In the genomic region with DNA sequence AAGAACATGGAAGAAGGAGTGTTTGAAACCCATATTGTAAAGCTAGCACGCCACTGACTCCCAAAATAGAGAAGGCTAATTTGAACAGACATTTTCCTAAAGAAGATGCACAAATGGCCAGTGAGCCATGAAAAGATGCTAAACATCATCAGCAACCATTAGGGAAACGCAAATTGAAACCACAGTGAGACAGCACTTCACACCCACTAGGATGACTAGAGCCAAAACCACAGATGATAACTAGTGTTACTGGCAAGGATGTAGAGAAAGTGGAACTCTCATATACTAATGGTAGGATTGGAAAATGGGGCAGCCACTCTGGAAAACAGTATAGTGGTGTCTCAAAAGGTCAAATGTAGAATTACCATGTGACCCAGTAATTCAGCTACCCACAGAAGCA, we compare ENCODE assay signal across 1 cellular context.
TF ChIP-seq lines count a peak whose summit lies in the region.

No MANE protein-coding gene starts in this region.

TF ChIP-seq in K562, 482 proteins besides CTCF, POLR2A, EP300 and RAD21 (continued from another document):
- TF ChIP-seq CREM (IDR thresholded peaks at IDR 0.05; ENCODE audit: low read depth), result 0 out of 2 replicates have a peak, but pooled peaks have one; percentile 10
- TF ChIP-seq, protein P1, sequence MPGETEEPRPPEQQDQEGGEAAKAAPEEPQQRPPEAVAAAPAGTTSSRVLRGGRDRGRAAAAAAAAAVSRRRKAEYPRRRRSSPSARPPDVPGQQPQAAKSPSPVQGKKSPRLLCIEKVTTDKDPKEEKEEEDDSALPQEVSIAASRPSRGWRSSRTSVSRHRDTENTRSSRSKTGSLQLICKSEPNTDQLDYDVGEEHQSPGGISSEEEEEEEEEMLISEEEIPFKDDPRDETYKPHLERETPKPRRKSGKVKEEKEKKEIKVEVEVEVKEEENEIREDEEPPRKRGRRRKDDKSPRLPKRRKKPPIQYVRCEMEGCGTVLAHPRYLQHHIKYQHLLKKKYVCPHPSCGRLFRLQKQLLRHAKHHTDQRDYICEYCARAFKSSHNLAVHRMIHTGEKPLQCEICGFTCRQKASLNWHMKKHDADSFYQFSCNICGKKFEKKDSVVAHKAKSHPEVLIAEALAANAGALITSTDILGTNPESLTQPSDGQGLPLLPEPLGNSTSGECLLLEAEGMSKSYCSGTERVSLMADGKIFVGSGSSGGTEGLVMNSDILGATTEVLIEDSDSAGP (CRISPR knock-in tag; IDR thresholded peaks at IDR 0.05), result no peak
- TF ChIP-seq, protein P2, sequence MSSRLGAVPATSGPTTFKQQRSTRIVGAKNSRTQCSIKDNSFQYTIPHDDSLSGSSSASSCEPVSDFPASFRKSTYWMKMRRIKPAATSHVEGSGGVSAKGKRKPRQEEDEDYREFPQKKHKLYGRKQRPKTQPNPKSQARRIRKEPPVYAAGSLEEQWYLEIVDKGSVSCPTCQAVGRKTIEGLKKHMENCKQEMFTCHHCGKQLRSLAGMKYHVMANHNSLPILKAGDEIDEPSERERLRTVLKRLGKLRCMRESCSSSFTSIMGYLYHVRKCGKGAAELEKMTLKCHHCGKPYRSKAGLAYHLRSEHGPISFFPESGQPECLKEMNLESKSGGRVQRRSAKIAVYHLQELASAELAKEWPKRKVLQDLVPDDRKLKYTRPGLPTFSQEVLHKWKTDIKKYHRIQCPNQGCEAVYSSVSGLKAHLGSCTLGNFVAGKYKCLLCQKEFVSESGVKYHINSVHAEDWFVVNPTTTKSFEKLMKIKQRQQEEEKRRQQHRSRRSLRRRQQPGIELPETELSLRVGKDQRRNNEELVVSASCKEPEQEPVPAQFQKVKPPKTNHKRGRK (tag; IDR thresholded peaks at IDR 0.05), result no peak
- TF ChIP-seq RCOR1 (IDR thresholded peaks at IDR 0.05; ENCODE audit: borderline replicate concordance in 1 of 2, low read depth in 2 of 2, low read length in 2 of 2), result peak in 1 of 2 experiments; percentile 85; a peak in 2 of 4 replicates
- TF ChIP-seq, protein P3, sequence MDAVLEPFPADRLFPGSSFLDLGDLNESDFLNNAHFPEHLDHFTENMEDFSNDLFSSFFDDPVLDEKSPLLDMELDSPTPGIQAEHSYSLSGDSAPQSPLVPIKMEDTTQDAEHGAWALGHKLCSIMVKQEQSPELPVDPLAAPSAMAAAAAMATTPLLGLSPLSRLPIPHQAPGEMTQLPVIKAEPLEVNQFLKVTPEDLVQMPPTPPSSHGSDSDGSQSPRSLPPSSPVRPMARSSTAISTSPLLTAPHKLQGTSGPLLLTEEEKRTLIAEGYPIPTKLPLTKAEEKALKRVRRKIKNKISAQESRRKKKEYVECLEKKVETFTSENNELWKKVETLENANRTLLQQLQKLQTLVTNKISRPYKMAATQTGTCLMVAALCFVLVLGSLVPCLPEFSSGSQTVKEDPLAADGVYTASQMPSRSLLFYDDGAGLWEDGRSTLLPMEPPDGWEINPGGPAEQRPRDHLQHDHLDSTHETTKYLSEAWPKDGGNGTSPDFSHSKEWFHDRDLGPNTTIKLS (IDR thresholded peaks at IDR 0.05; ENCODE audit: borderline replicate concordance, low read depth), result no peak
- TF ChIP-seq ZNF24 (IDR thresholded peaks at IDR 0.05), result no peak
- no peak for TF ChIP-seq CEBPB (tag; IDR thresholded peaks at IDR 0.05)
- TF ChIP-seq CTBP1 (IDR thresholded peaks at IDR 0.05; ENCODE audit: borderline replicate concordance), result peak; percentile 89
- TF ChIP-seq KAT7 (CRISPR knock-in tag; IDR thresholded peaks at IDR 0.05; ENCODE audit: borderline replicate concordance), result no peak
- TF ChIP-seq NFE2 (IDR thresholded peaks at IDR 0.05; ENCODE audit: low read depth), result peak; percentile 93
- no peak for TF ChIP-seq GABPB2 (CRISPR knock-in tag; conservative IDR thresholded peaks at IDR 0.05)
- TF ChIP-seq L3MBTL2 (IDR thresholded peaks at IDR 0.05), result no peak
TF ChIP-seq in K562: peak in this region for 12.
